ENCODE assay signal across 23 cellular contexts in genomic region chrX:53813663-53814440, GRCh38.
"Had no signal": no experiment of that assay in that cellular context is flagged by ENCODE, and none has a peak within 500 bp of the region (broad histone marks: within the 10 kb centered on the region; RNA-seq: fewer than 3 reads in every experiment).

No MANE protein-coding gene starts in this region.

- FAIRE-seq: endometrium, islet of Langerhans had no signal

- H3K27me3 Mint-ChIP-seq: naive thymus-derived CD8-positive, alpha-beta T cell; stimulated activated naive B cell treated with anti-CD40 and anti-IgM and Interleukin-4, amounts not matched to agents 10 μg/mL and 1 μg/mL and 100 μg/mL, for 72 hours; stimulated activated naive CD8-positive, alpha-beta T cell treated with anti-CD3 and anti-CD28 coated beads, Interleukin-15, amount 100 ng/mL, for 72 hours had no signal

- H3K9me3 ChIP-seq: gastrocnemius medialis, heart right ventricle, mucosa of descending colon, neutrophil, psoas muscle, sigmoid colon, testis, tibial nerve had no signal

- H3K27ac Mint-ChIP-seq: naive thymus-derived CD8-positive, alpha-beta T cell; stimulated activated naive B cell treated with anti-CD40 and anti-IgM and Interleukin-4, amounts not matched to agents 10 μg/mL and 1 μg/mL and 100 μg/mL, for 72 hours; stimulated activated naive CD8-positive, alpha-beta T cell treated with anti-CD3 and anti-CD28 coated beads, Interleukin-15, amount 100 ng/mL, for 72 hours had no signal

- H3K36me3 ChIP-seq: gastrocnemius medialis, heart right ventricle, neutrophil, sigmoid colon, tibial nerve had no signal

- H3K9me3 Mint-ChIP-seq: naive thymus-derived CD8-positive, alpha-beta T cell; stimulated activated naive B cell treated with anti-CD40 and anti-IgM and Interleukin-4, amounts not matched to agents 10 μg/mL and 1 μg/mL and 100 μg/mL, for 72 hours; stimulated activated naive CD8-positive, alpha-beta T cell treated with anti-CD3 and anti-CD28 coated beads, Interleukin-15, amount 100 ng/mL, for 72 hours had no signal

- H3K36me3 Mint-ChIP-seq: naive thymus-derived CD8-positive, alpha-beta T cell; stimulated activated naive B cell treated with anti-CD40 and anti-IgM and Interleukin-4, amounts not matched to agents 10 μg/mL and 1 μg/mL and 100 μg/mL, for 72 hours had no signal

- H3K4me1 ChIP-seq: gastrocnemius medialis, heart right ventricle, psoas muscle, sigmoid colon, testis, tibial nerve had no signal

- H3K4me3 ChIP-seq: dorsolateral prefrontal cortex, gastrocnemius medialis, heart right ventricle, mucosa of descending colon, psoas muscle, sigmoid colon, skin epidermis, testis, tibial nerve had no signal

- ATAC-seq: esophagus mucosa; gastrocnemius medialis; heart right ventricle; mucosa of descending colon; naive thymus-derived CD8-positive, alpha-beta T cell; psoas muscle; stimulated activated naive B cell treated with anti-CD40 and anti-IgM and Interleukin-4, amounts not matched to agents 10 μg/mL and 1 μg/mL and 100 μg/mL, for 72 hours; stimulated activated naive CD8-positive, alpha-beta T cell treated with anti-CD3 and anti-CD28 coated beads, Interleukin-15, amount 100 ng/mL, for 72 hours had no signal

- H3K27ac ChIP-seq: dorsolateral prefrontal cortex, gastrocnemius medialis, heart right ventricle, neutrophil, psoas muscle, sigmoid colon, skin epidermis, testis, tibial nerve had no signal

- DNase-seq: cortex of kidney; dorsolateral prefrontal cortex; effector CD8-positive, alpha-beta T cell; gastrocnemius medialis; heart right ventricle; hypothalamus; kidney glomerular epithelial cell; mucosa of descending colon; naive thymus-derived CD8-positive, alpha-beta T cell; psoas muscle; retina; sigmoid colon; stimulated activated CD4-positive, alpha-beta T cell treated with anti-CD3 and anti-CD28 coated beads, Interleukin-2, amount 100 ng/mL, for 24 hours; stimulated activated CD4-positive, alpha-beta T cell treated with anti-CD3 and anti-CD28 coated beads, Interleukin-4, amount 100 ng/mL, for 4 hours; stimulated activated naive B cell treated with anti-CD40 and anti-IgM and Interleukin-4, amounts not matched to agents 10 μg/mL and 1 μg/mL and 100 μg/mL, for 72 hours; stimulated activated naive CD8-positive, alpha-beta T cell treated with anti-CD3 and anti-CD28 coated beads, Interleukin-15, amount 100 ng/mL, for 72 hours; testis had no signal

- H3K4me3 Mint-ChIP-seq: naive thymus-derived CD8-positive, alpha-beta T cell; stimulated activated naive B cell treated with anti-CD40 and anti-IgM and Interleukin-4, amounts not matched to agents 10 μg/mL and 1 μg/mL and 100 μg/mL, for 72 hours; stimulated activated naive CD8-positive, alpha-beta T cell treated with anti-CD3 and anti-CD28 coated beads, Interleukin-15, amount 100 ng/mL, for 72 hours had no signal

- H3K27me3 ChIP-seq: gastrocnemius medialis, neutrophil, sigmoid colon, testis, tibial nerve had no signal
